Comparison of ENCODE assay signal across 40 cellular contexts in genomic region chr1:209985002-209985401, GRCh38. TPM values are rescaled to one million over a fixed set of nuclear protein-coding genes. Genes with fewer than 3 reads are reported as not detected.
"Had no signal": no experiment of that assay in that cellular context is flagged by ENCODE, and none has a peak within 500 bp of the region (broad histone marks: within the 10 kb centered on the region; RNA-seq: fewer than 3 reads in every experiment).

No MANE protein-coding gene starts in this region.

- H3K4me3 ChIP-seq: adrenal gland, ascending aorta, body of pancreas, breast epithelium, cardiac muscle cell had no signal

- H3K4me1 ChIP-seq: adrenal gland, ascending aorta, body of pancreas, breast epithelium had no signal

- H3K9me3 ChIP-seq: adrenal gland, ascending aorta, body of pancreas had no signal

- H3K36me3 ChIP-seq: adrenal gland, ascending aorta, brain microvascular endothelial cell, breast epithelium, cardiac muscle cell had no signal

- H3K27me3 Mint-ChIP-seq: brain had no signal

- H3K4me3 Mint-ChIP-seq: activated naive CD4-positive, alpha-beta T cell treated with anti-CD3 and anti-CD28 coated beads for 36 hours; activated naive CD4-positive, alpha-beta T cell treated with anti-CD3 and anti-CD28 coated beads, Interleukin-2, amount 10 ng/mL, durations not matched to agents 7 days and 5 days; activated naive CD4-positive, alpha-beta T cell treated with anti-CD3 and anti-CD28 coated beads, Interleukin-2, amount 50 U/mL, for 24 hours; activated naive CD8-positive, alpha-beta T cell; activated naive CD8-positive, alpha-beta T cell treated with anti-CD3 and anti-CD28 coated beads for 36 hours; activated naive CD8-positive, alpha-beta T cell treated with anti-CD3 and anti-CD28 coated beads, Interleukin-2, amount 10 ng/mL, durations not matched to agents 7 days and 5 days; activated naive CD8-positive, alpha-beta T cell treated with anti-CD3 and anti-CD28 coated beads, Interleukin-2, amount 50 U/mL, for 24 hours; activated T-cell treated with anti-CD3 and anti-CD28 coated beads, Interleukin-2, amount 50 U/mL, for 24 hours; activated T-cell treated with anti-CD3 and anti-CD28 coated beads, Interleukin-2, amount 50 U/mL, for 4 hours; activated T-cell treated with anti-CD3 and anti-CD28 coated beads, Interleukin-2, amount 50 U/mL, for 72 hours; activated T-helper 1 cell treated with anti-CD3 and anti-CD28 coated beads, Interleukin-12 subunit alpha, Interleukin-12 subunit beta, Interleukin-2, Interleukin-4 antibody, amounts not matched to agents 30 ng/mL and 10 ng/mL and 1 ng/mL, durations not matched to agents 14 hours and 24 hours and 36 hours; activated T-helper 17 cell treated with anti-CD3 and anti-CD28 coated beads, Interleukin-2, amount 50 U/mL, for 72 hours; brain; central memory CD8-positive, alpha-beta T cell had no signal

- H3K27ac ChIP-seq: adrenal gland, ascending aorta, body of pancreas, brain microvascular endothelial cell, breast epithelium, cardiac muscle cell had no signal

- ATAC-seq: activated naive CD4-positive, alpha-beta T cell treated with anti-CD3 and anti-CD28 coated beads, Interleukin-2, amount 50 U/mL, for 72 hours; activated naive CD8-positive, alpha-beta T cell treated with anti-CD3 and anti-CD28 coated beads, Interleukin-2, amount 50 U/mL, for 24 hours; activated T-cell treated with anti-CD3 and anti-CD28 coated beads, Interleukin-2, amount 50 U/mL, for 4 hours; activated T-cell treated with anti-CD3 and anti-CD28 coated beads, Interleukin-2, amount 50 U/mL, for 72 hours; activated T-helper 17 cell treated with anti-CD3 and anti-CD28 coated beads, Interleukin-2, amount 50 U/mL, for 72 hours; body of pancreas had no signal

- DNase-seq: activated effector memory CD4-positive, alpha-beta T cell treated with anti-CD3 and anti-CD28 coated beads, Interleukin-2, amount 50 U/mL, for 16 hours; activated effector memory CD4-positive, alpha-beta T cell treated with Interleukin-2 at 50 U/mL for 16 hours; activated gamma-delta T cell; activated gamma-delta T cell treated with Interleukin-2 at 50 U/mL for 16 hours; activated naive CD4-positive, alpha-beta T cell; activated naive CD4-positive, alpha-beta T cell treated with anti-CD3 and anti-CD28 coated beads for 36 hours; activated naive CD4-positive, alpha-beta T cell treated with anti-CD3 and anti-CD28 coated beads, Interleukin-2, amount 10 ng/mL, durations not matched to agents 7 days and 5 days; activated naive CD4-positive, alpha-beta T cell treated with anti-CD3 and anti-CD28 coated beads, Interleukin-2, amount 50 U/mL, for 16 hours; activated naive CD4-positive, alpha-beta T cell treated with Interleukin-2 at 50 U/mL for 16 hours; activated naive CD8-positive, alpha-beta T cell treated with anti-CD3 and anti-CD28 coated beads for 36 hours; activated naive CD8-positive, alpha-beta T cell treated with anti-CD3 and anti-CD28 coated beads, Interleukin-2, amount 10 ng/mL, durations not matched to agents 7 days and 5 days; activated naive CD8-positive, alpha-beta T cell treated with anti-CD3 and anti-CD28 coated beads, Interleukin-2, amount 50 U/mL, for 24 hours; activated T-cell treated with anti-CD3 and anti-CD28 coated beads, Interleukin-2, amount 50 U/mL, for 1 hour; activated T-cell treated with anti-CD3 and anti-CD28 coated beads, Interleukin-2, amount 50 U/mL, for 24 hours; activated T-cell treated with anti-CD3 and anti-CD28 coated beads, Interleukin-2, amount 50 U/mL, for 4 hours; activated T-cell treated with anti-CD3 and anti-CD28 coated beads, Interleukin-2, amount 50 U/mL, for 48 hours; activated T-cell treated with anti-CD3 and anti-CD28 coated beads, Interleukin-2, amount 50 U/mL, for 72 hours; adrenal gland; amniotic stem cell; amygdala; anterior cingulate cortex; aorta; body of pancreas; brain microvascular endothelial cell; caudate nucleus; central memory CD4-positive, alpha-beta T cell; cerebellar nuclear complex had no signal

- FAIRE-seq: astrocyte, bronchial epithelial cell had no signal

- H3K27me3 ChIP-seq: adrenal gland, ascending aorta, body of pancreas, brain microvascular endothelial cell, breast epithelium, cardiac muscle cell had no signal

- H3K4me1 Mint-ChIP-seq: activated naive CD4-positive, alpha-beta T cell treated with anti-CD3 and anti-CD28 coated beads, Interleukin-2, amount 10 ng/mL, durations not matched to agents 7 days and 5 days; activated naive CD4-positive, alpha-beta T cell treated with anti-CD3 and anti-CD28 coated beads, Interleukin-2, amount 50 U/mL, for 24 hours; activated naive CD8-positive, alpha-beta T cell treated with anti-CD3 and anti-CD28 coated beads for 36 hours; activated naive CD8-positive, alpha-beta T cell treated with anti-CD3 and anti-CD28 coated beads, Interleukin-2, amount 10 ng/mL, durations not matched to agents 7 days and 5 days; activated naive CD8-positive, alpha-beta T cell treated with anti-CD3 and anti-CD28 coated beads, Interleukin-2, amount 50 U/mL, for 24 hours; activated T-helper 17 cell treated with anti-CD3 and anti-CD28 coated beads, Interleukin-2, amount 50 U/mL, for 72 hours; central memory CD8-positive, alpha-beta T cell had no signal

- H3K27ac Mint-ChIP-seq: activated naive CD4-positive, alpha-beta T cell treated with anti-CD3 and anti-CD28 coated beads for 36 hours; activated naive CD4-positive, alpha-beta T cell treated with anti-CD3 and anti-CD28 coated beads, Interleukin-2, amount 10 ng/mL, durations not matched to agents 7 days and 5 days; activated naive CD4-positive, alpha-beta T cell treated with anti-CD3 and anti-CD28 coated beads, Interleukin-2, amount 50 U/mL, for 24 hours; activated naive CD4-positive, alpha-beta T cell treated with anti-CD3 and anti-CD28 coated beads, Interleukin-2, amount 50 U/mL, for 72 hours; activated naive CD8-positive, alpha-beta T cell; activated naive CD8-positive, alpha-beta T cell treated with anti-CD3 and anti-CD28 coated beads for 36 hours; activated naive CD8-positive, alpha-beta T cell treated with anti-CD3 and anti-CD28 coated beads, Interleukin-2, amount 10 ng/mL, durations not matched to agents 7 days and 5 days; activated naive CD8-positive, alpha-beta T cell treated with anti-CD3 and anti-CD28 coated beads, Interleukin-2, amount 50 U/mL, for 24 hours; activated T-cell treated with anti-CD3 and anti-CD28 coated beads, Interleukin-2, amount 50 U/mL, for 24 hours; activated T-cell treated with anti-CD3 and anti-CD28 coated beads, Interleukin-2, amount 50 U/mL, for 72 hours; activated T-helper 1 cell treated with anti-CD3 and anti-CD28 coated beads, Interleukin-12 subunit alpha, Interleukin-12 subunit beta, Interleukin-2, Interleukin-4 antibody, amounts not matched to agents 30 ng/mL and 10 ng/mL and 1 ng/mL, durations not matched to agents 14 hours and 24 hours and 36 hours; activated T-helper 17 cell treated with anti-CD3 and anti-CD28 coated beads, Interleukin-2, amount 50 U/mL, for 72 hours; activated T-helper 2 cell treated with anti-CD3 and anti-CD28 coated beads, Interferon-gamma antibody, Interleukin-2, Interleukin-4, amounts not matched to agents 10 μg/mL and 5 μg/mL and 100 μg/mL, durations not matched to agents 14 hours and 24 hours and 36 hours; brain had no signal

- H3K36me3 Mint-ChIP-seq: activated naive CD4-positive, alpha-beta T cell treated with anti-CD3 and anti-CD28 coated beads, Interleukin-2, amount 10 ng/mL, durations not matched to agents 7 days and 5 days; activated naive CD4-positive, alpha-beta T cell treated with anti-CD3 and anti-CD28 coated beads, Interleukin-2, amount 50 U/mL, for 24 hours; activated naive CD8-positive, alpha-beta T cell treated with anti-CD3 and anti-CD28 coated beads for 36 hours; activated naive CD8-positive, alpha-beta T cell treated with anti-CD3 and anti-CD28 coated beads, Interleukin-2, amount 10 ng/mL, durations not matched to agents 7 days and 5 days had no signal

- H3K9me3 Mint-ChIP-seq: activated naive CD4-positive, alpha-beta T cell treated with anti-CD3 and anti-CD28 coated beads, Interleukin-2, amount 10 ng/mL, durations not matched to agents 7 days and 5 days; activated naive CD4-positive, alpha-beta T cell treated with anti-CD3 and anti-CD28 coated beads, Interleukin-2, amount 50 U/mL, for 24 hours; activated naive CD8-positive, alpha-beta T cell treated with anti-CD3 and anti-CD28 coated beads, Interleukin-2, amount 10 ng/mL, durations not matched to agents 7 days and 5 days; activated T-cell treated with anti-CD3 and anti-CD28 coated beads, Interleukin-2, amount 50 U/mL, for 24 hours; activated T-cell treated with anti-CD3 and anti-CD28 coated beads, Interleukin-2, amount 50 U/mL, for 4 hours; activated T-cell treated with anti-CD3 and anti-CD28 coated beads, Interleukin-2, amount 50 U/mL, for 72 hours; activated T-helper 1 cell treated with anti-CD3 and anti-CD28 coated beads, Interleukin-12 subunit alpha, Interleukin-12 subunit beta, Interleukin-2, Interleukin-4 antibody, amounts not matched to agents 30 ng/mL and 10 ng/mL and 1 ng/mL, durations not matched to agents 14 hours and 24 hours and 36 hours; activated T-helper 17 cell treated with anti-CD3 and anti-CD28 coated beads, Interleukin-2, amount 50 U/mL, for 72 hours; activated T-helper 2 cell treated with anti-CD3 and anti-CD28 coated beads, Interferon-gamma antibody, Interleukin-2, Interleukin-4, amounts not matched to agents 10 μg/mL and 5 μg/mL and 100 μg/mL, durations not matched to agents 14 hours and 24 hours and 36 hours; central memory CD8-positive, alpha-beta T cell had no signal

RNA-seq across cellular contexts. Expression of gene SYT14, which starts 47.0 kb away (rescaled TPM):
- total RNA-seq: activated naive CD4-positive, alpha-beta T cell treated with anti-CD3 and anti-CD28 coated beads for 36 hours; activated naive CD4-positive, alpha-beta T cell treated with anti-CD3 and anti-CD28 coated beads, Interleukin-2, amount 50 U/mL, for 72 hours; activated naive CD8-positive, alpha-beta T cell treated with anti-CD3 and anti-CD28 coated beads for 36 hours; activated naive CD8-positive, alpha-beta T cell treated with anti-CD3 and anti-CD28 coated beads, Interleukin-2, amount 10 ng/mL, durations not matched to agents 7 days and 5 days; activated T-cell treated with anti-CD3 and anti-CD28 coated beads, Interleukin-2, amount 50 U/mL, for 4 hours; activated T-cell treated with anti-CD3 and anti-CD28 coated beads, Interleukin-2, amount 50 U/mL, for 72 hours; activated T-helper 1 cell treated with anti-CD3 and anti-CD28 coated beads, Interleukin-12 subunit alpha, Interleukin-12 subunit beta, Interleukin-2, Interleukin-4 antibody, amounts not matched to agents 30 ng/mL and 10 ng/mL and 1 ng/mL, durations not matched to agents 14 hours and 24 hours and 36 hours; activated T-helper 17 cell treated with anti-CD3 and anti-CD28 coated beads, Interleukin-2, amount 50 U/mL, for 72 hours; activated T-helper 2 cell treated with anti-CD3 and anti-CD28 coated beads, Interferon-gamma antibody, Interleukin-2, Interleukin-4, amounts not matched to agents 10 μg/mL and 5 μg/mL and 100 μg/mL, durations not matched to agents 14 hours and 24 hours and 36 hours; aorta; ascending aorta; bronchial epithelial cell had no signal
